ENCODE assay signal across 8 cellular contexts in genomic region chr5:43514816-43515677, GRCh38. TPM values are rescaled to one million over a fixed set of nuclear protein-coding genes. Genes with fewer than 3 reads are reported as not detected.
DNase-seq lines count a peak whose midpoint lies in the region; ATAC-seq and TF ChIP-seq lines count a peak whose summit lies in the region.

TSS of gene C5orf34 (minus strand) at chr5:43515148. CDS start at chr5:43509339, 5,809 bp downstream.

- no peaks in the 10 kb centered on the region for H3K9me2 ChIP-seq in OCI-LY1 (ENCODE audit: low read depth, low read length)

- no peaks in the 10 kb centered on the region for H4K20me1 ChIP-seq in OCI-LY1 (ENCODE audit: insufficient read depth, low read length)

- H3K27me3 ChIP-seq in OCI-LY1 (ENCODE audit: insufficient read depth, low read length) (no peaks in the 10 kb centered on the region), mononuclear cell (ENCODE audit: insufficient read depth, low read length) (no peaks in the 10 kb centered on the region)

- H3K79me2 ChIP-seq in OCI-LY1 (ENCODE audit: insufficient read depth, low read length): peaks cover 26% of the 10 kb centered on the region

- H3F3A ChIP-seq in OCI-LY1 (ENCODE audit: insufficient read depth, low read length): no peaks in the 10 kb centered on the region

- ATAC-seq in GM21526 (IDR thresholded peaks at IDR 0.05; ENCODE audit: low FRiP score, unreplicated experiment): peak; percentile 98

- H3K36me3 ChIP-seq in OCI-LY1 (ENCODE audit: insufficient read depth, low read length): peaks cover 8% of the 10 kb centered on the region

- H3K4me3 ChIP-seq in OCI-LY1 (ENCODE audit: low read depth, low read length, poor library complexity, severe bottlenecking) (peak within 1 kb of the TSS; percentile 77), epithelial cell of esophagus (ENCODE audit: low read length) (peak within 1 kb of the TSS; percentile 78), mononuclear cell (ENCODE audit: low read length) (peak within 1 kb of the TSS; percentile 77)

- H3K4me2 ChIP-seq in OCI-LY1 (ENCODE audit: low read length): peak within 1 kb of the TSS; percentile 88

- H3K9ac ChIP-seq in OCI-LY1 (ENCODE audit: low read length): peak within 1 kb of the TSS; percentile 88

- H2AFZ ChIP-seq in OCI-LY1 (ENCODE audit: low read length): no peak within 1 kb of the TSS

- H3K4me1 ChIP-seq in OCI-LY1 (ENCODE audit: insufficient read depth, low read length, severe bottlenecking): peaks cover 24% of the 10 kb centered on the region
- peaks cover 25% of the 10 kb centered on the region for H3K4me1 ChIP-seq in mononuclear cell (ENCODE audit: insufficient read depth, low read length)

- peak within 1 kb of the TSS; percentile 87 for H3K27ac ChIP-seq in OCI-LY1 (ENCODE audit: low read depth, low read length, poor library complexity, severe bottlenecking)

- no peak for TF ChIP-seq CTCF in OCI-LY1 (IDR thresholded peaks at IDR 0.05; ENCODE audit: low read length)
- no peak for TF ChIP-seq CTCF in epithelial cell of esophagus (IDR thresholded peaks at IDR 0.05; ENCODE audit: insufficient read depth, low read depth, low read length, missing control alignments)

- H3K9me3 ChIP-seq in OCI-LY1 (ENCODE audit: low read length) (no peaks in the 10 kb centered on the region), mononuclear cell (ENCODE audit: low read depth, low read length) (no peaks in the 10 kb centered on the region)

- DNase-seq in DMS 273 (lab: John Stamatoyannopoulos, UW; ENCODE audit: unreplicated experiment): peak; percentile 99
- peak; percentile 99 for DNase-seq in HuH-7 (ENCODE audit: low spot score)
- peak; percentile 89 for DNase-seq in activated T-cell treated with anti-CD3 and anti-CD28 coated beads for 1 hour (ENCODE audit: low read depth)
- peak; percentile 97 for DNase-seq in epithelial cell of esophagus (ENCODE audit: low read depth)
- DNase-seq in stimulated activated CD8-positive, alpha-beta memory T cell treated with anti-CD3 and anti-CD28 coated beads, Interleukin-2, amount 100 ng/mL, for 48 hours (ENCODE audit: low read depth in 2 of 2): peak; percentile 88 to 95

RNA-seq across cellular contexts. Expression of gene C5orf34, which starts in this region (rescaled TPM):
- total RNA-seq in mononuclear cell: 1.9 TPM

Comparison
In these comparisons a context has a peak if more than half of its experiments do, and no peak if none do; other contexts are left out.
1. Peak in every context shown above with its lines: DNase-seq, ATAC-seq, H3K4me3 ChIP-seq and H3K27ac ChIP-seq.